ENCODE assay signal across 11 cellular contexts in the genomic region with DNA sequence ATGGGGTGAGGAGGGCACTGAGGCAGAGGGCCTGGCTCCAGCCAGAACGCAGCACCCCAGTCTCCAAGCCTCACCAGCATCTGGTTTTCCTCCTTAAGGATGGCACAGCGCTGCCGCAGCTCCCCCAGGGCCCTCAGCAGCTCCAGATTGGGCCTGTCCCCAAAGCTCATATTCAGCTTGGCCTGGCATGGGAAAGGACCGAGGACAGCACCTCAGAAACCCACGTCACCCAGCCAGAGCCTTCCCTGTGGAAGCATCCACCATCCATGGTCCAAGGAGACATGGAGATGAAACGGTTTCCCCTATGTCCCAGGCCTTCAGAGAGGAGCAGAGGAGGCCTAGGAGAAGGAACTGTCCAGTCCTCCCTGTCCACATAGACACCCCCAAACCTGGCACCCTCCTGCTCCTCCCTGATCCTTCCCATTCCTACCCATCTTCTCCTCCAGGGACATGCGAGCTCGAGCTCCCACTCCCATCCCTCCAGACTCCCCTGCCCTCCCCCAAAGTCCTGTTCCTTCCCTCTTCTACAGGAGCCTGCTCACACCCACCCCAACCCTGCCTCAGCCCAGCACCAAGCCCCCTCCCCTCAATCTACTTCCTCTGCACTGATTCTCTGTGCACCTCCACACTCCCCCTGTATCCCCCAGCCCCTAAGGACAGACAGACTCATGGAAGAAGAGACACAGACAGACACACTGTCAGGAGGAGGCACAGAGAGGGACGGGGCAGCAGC. TPM values are rescaled to one million over a fixed set of nuclear protein-coding genes. Genes with fewer than 3 reads are reported as not detected.
A peak's percentile ranks its signal among the peaks of the same experiment; 100 is the strongest.
DNase-seq lines count a peak whose midpoint lies in the region; ATAC-seq and TF ChIP-seq lines count a peak whose summit lies in the region.
"Had no signal": no experiment of that assay in that cellular context is flagged by ENCODE, and none has a peak within 500 bp of the region (broad histone marks: within the 10 kb centered on the region; RNA-seq: fewer than 3 reads in every experiment).

No MANE protein-coding gene starts in this region.

- TF ChIP-seq CTCF in GM12875 (IDR thresholded peaks at IDR 0.05; ENCODE audit: borderline replicate concordance, insufficient read depth, low read depth, low read length): 0 out of 2 replicates have a peak, but pooled peaks have one; percentile 1

- H3K9me3 Mint-ChIP-seq in CD4-positive, CD25-positive, alpha-beta regulatory T cell: peaks cover 0 to 2% (median 0%) of the 10 kb centered on the region in 7 donors
- H3K9me3 Mint-ChIP-seq in activated T-cell treated with anti-CD3 and anti-CD28 coated beads, Interleukin-2, amount 50 U/mL, for 72 hours: no peaks in the 10 kb centered on the region
- no peaks in the 10 kb centered on the region for H3K9me3 Mint-ChIP-seq in naive B cell

- H3K36me3 ChIP-seq in CD4-positive, CD25-positive, alpha-beta regulatory T cell (ENCODE audit: control insufficient read depth, insufficient read depth, low read length): peaks cover 13% of the 10 kb centered on the region

- no peaks in the 10 kb centered on the region for H3K9me3 ChIP-seq in CD4-positive, CD25-positive, alpha-beta regulatory T cell (ENCODE audit: control insufficient read depth in 2 of 2, low read length in 2 of 2)
- H3K9me3 ChIP-seq: Caco-2 had no signal

- peaks cover 16% of the 10 kb centered on the region for H3K36me3 Mint-ChIP-seq in CD4-positive, CD25-positive, alpha-beta regulatory T cell
- H3K36me3 Mint-ChIP-seq in activated T-cell treated with anti-CD3 and anti-CD28 coated beads, Interleukin-2, amount 50 U/mL, for 72 hours (ENCODE audit: insufficient read depth in 2 of 2): peaks cover 16% of the 10 kb centered on the region in 2 donors
- H3K36me3 Mint-ChIP-seq in naive B cell: peaks cover 13 to 18% of the 10 kb centered on the region in 2 donors

- peaks cover 55% of the 10 kb centered on the region for H3K4me1 ChIP-seq in CD4-positive, CD25-positive, alpha-beta regulatory T cell (ENCODE audit: control insufficient read depth, insufficient read depth, low read length, poor library complexity, severe bottlenecking)
- H3K4me1 ChIP-seq: Caco-2 had no signal

- no peak overlapping the region for H3K4me3 ChIP-seq in CD4-positive, CD25-positive, alpha-beta regulatory T cell (ENCODE audit: low read depth, low read length)
- no peak overlapping the region for H3K4me3 ChIP-seq in GM12875 (ENCODE audit: low read depth, low read length)

- peak overlapping the region; percentile 35 to 98 (median 90) for H3K27ac Mint-ChIP-seq in CD4-positive, CD25-positive, alpha-beta regulatory T cell
- peak overlapping the region; percentile 98 for H3K27ac Mint-ChIP-seq in activated T-cell treated with anti-CD3 and anti-CD28 coated beads, Interleukin-2, amount 50 U/mL, for 72 hours
- H3K27ac Mint-ChIP-seq in naive B cell: peak overlapping the region in 3 of 6 donors; percentile 67 to 76 (median 69)

- ATAC-seq in CD4-positive, CD25-positive, alpha-beta regulatory T cell (ENCODE audit: low read depth in 2 of 2): no peak
- ATAC-seq in activated T-cell treated with anti-CD3 and anti-CD28 coated beads, Interleukin-2, amount 50 U/mL, for 72 hours (replicated peaks in 1 of 2): no peak
- no peak for ATAC-seq in naive B cell (ENCODE audit: low read depth in 2 of 2)
- no peak for ATAC-seq in GM18520 (IDR thresholded peaks at IDR 0.05; ENCODE audit: unreplicated experiment)
- ATAC-seq in GM18868 (IDR thresholded peaks at IDR 0.05; ENCODE audit: unreplicated experiment): no peak
- ATAC-seq in HG02678 (IDR thresholded peaks at IDR 0.05; ENCODE audit: unreplicated experiment): no peak

- peak overlapping the region; percentile 99 for H3K27ac ChIP-seq in CD4-positive, CD25-positive, alpha-beta regulatory T cell (ENCODE audit: insufficient read depth, low read length, poor library complexity, severe bottlenecking)

- peak overlapping the region in 3 of 4 donors; percentile 97 to 99 (median 99) for H3K4me3 Mint-ChIP-seq in CD4-positive, CD25-positive, alpha-beta regulatory T cell
- peak overlapping the region; percentile 56 to 93 for H3K4me3 Mint-ChIP-seq in activated T-cell treated with anti-CD3 and anti-CD28 coated beads, Interleukin-2, amount 50 U/mL, for 72 hours
- H3K4me3 Mint-ChIP-seq in naive B cell: peak overlapping the region in 7 of 8 donors; percentile 50 to 100 (median 82)

- no peaks in the 10 kb centered on the region for H3K27me3 ChIP-seq in CD4-positive, CD25-positive, alpha-beta regulatory T cell (ENCODE audit: control insufficient read depth, insufficient read depth, low read length)

- H3K27me3 Mint-ChIP-seq in CD4-positive, CD25-positive, alpha-beta regulatory T cell: peaks cover 4% of the 10 kb centered on the region
- H3K27me3 Mint-ChIP-seq in activated T-cell treated with anti-CD3 and anti-CD28 coated beads, Interleukin-2, amount 50 U/mL, for 72 hours (ENCODE audit: low read depth): no peaks in the 10 kb centered on the region
- no peaks in the 10 kb centered on the region for H3K27me3 Mint-ChIP-seq in naive B cell

- H3K4me1 Mint-ChIP-seq in CD4-positive, CD25-positive, alpha-beta regulatory T cell: peaks cover 0 to 57% (median 24%) of the 10 kb centered on the region in 4 donors
- peaks cover 47% of the 10 kb centered on the region for H3K4me1 Mint-ChIP-seq in activated T-cell treated with anti-CD3 and anti-CD28 coated beads, Interleukin-2, amount 50 U/mL, for 72 hours (ENCODE audit: low read depth)
- peaks cover 52 to 74% (median 64%) of the 10 kb centered on the region in 3 donors for H3K4me1 Mint-ChIP-seq in naive B cell

- DNase-seq in CD4-positive, CD25-positive, alpha-beta regulatory T cell: peak in 1 of 3 donors; percentile 30
- peak in 1 of 2 donors; percentile 61 for DNase-seq in activated T-cell treated with anti-CD3 and anti-CD28 coated beads, Interleukin-2, amount 50 U/mL, for 72 hours
- no peak for DNase-seq in naive B cell
- DNase-seq: Caco-2, NCI-H1105, NCI-H526 treated with DMSO at 0.1 percent for 48 hours, small intestine had no signal

RNA-seq across cellular contexts. Expression of a gene that starts 1.8 kb away (rescaled TPM):
- 47.4 TPM for total RNA-seq in CD4-positive, CD25-positive, alpha-beta regulatory T cell
- 1 to 10 TPM in 2 of 4 donors, under 1 TPM in 2; 0.73 to 1.6 (median 0.92) TPM for polyA plus RNA-seq in CD4-positive, CD25-positive, alpha-beta regulatory T cell
- total RNA-seq in activated T-cell treated with anti-CD3 and anti-CD28 coated beads, Interleukin-2, amount 50 U/mL, for 72 hours: 10 to 100 TPM; 42.3 to 55.3 TPM
- polyA plus RNA-seq in naive B cell (ENCODE audit: low read depth in 6 of 6): under 1 TPM in 4 of 6 donors, not detected in 2; 0.03 to 0.58 (median 0.38) TPM

RNA-seq across cellular contexts. Expression of a gene that starts 25.2 kb away (rescaled TPM):
- 52.6 TPM for total RNA-seq in CD4-positive, CD25-positive, alpha-beta regulatory T cell
- polyA plus RNA-seq in CD4-positive, CD25-positive, alpha-beta regulatory T cell: 100 to 1,000 TPM; 123 to 177 (median 136) TPM
- 100 to 1,000 TPM; 101 to 110 TPM for total RNA-seq in activated T-cell treated with anti-CD3 and anti-CD28 coated beads, Interleukin-2, amount 50 U/mL, for 72 hours
- polyA plus RNA-seq in naive B cell (ENCODE audit: low read depth in 6 of 6): 100 to 1,000 TPM in 4 of 6 donors, 10 to 100 TPM in 2; 77.4 to 128 (median 110) TPM

RNA-seq across cellular contexts. Expression of a gene that starts 46.0 kb away (rescaled TPM):
- not detected for total RNA-seq in CD4-positive, CD25-positive, alpha-beta regulatory T cell
- polyA plus RNA-seq in CD4-positive, CD25-positive, alpha-beta regulatory T cell: under 1 TPM in 1 of 4 donors, not detected in 3; 0.19 TPM
- total RNA-seq in activated T-cell treated with anti-CD3 and anti-CD28 coated beads, Interleukin-2, amount 50 U/mL, for 72 hours: under 1 TPM in 1 of 2 donors, not detected in 1; 0.09 TPM
- polyA plus RNA-seq in naive B cell (ENCODE audit: low read depth in 6 of 6): under 1 TPM in 2 of 6 donors, not detected in 4; 0.12 to 0.29 TPM
